In genomic region chr22:27667121-27667843, GRCh38 we compare ENCODE assay signal across 18 cellular contexts.
A peak's percentile ranks its signal among the peaks of the same experiment; 100 is the strongest.
DNase-seq lines count a peak whose midpoint lies in the region; ATAC-seq and TF ChIP-seq lines count a peak whose summit lies in the region.
"Had no signal": no experiment of that assay in that cellular context is flagged by ENCODE, and none has a peak within 500 bp of the region (broad histone marks: within the 10 kb centered on the region; RNA-seq: fewer than 3 reads in every experiment).

No MANE protein-coding gene starts in this region.

- peaks cover 8% of the 10 kb centered on the region for H3K36me3 Mint-ChIP-seq in brain
- H3K36me3 Mint-ChIP-seq: CD4-positive, alpha-beta memory T cell; stimulated activated memory B cell treated with anti-CD40 and anti-IgM and Interleukin-4, amounts not matched to agents 10 μg/mL and 1 μg/mL and 100 μg/mL, for 72 hours had no signal

- peak overlapping the region in 1 of 5 experiments; percentile 30 for H3K4me3 Mint-ChIP-seq in brain
- H3K4me3 Mint-ChIP-seq: CD4-positive, alpha-beta memory T cell; stimulated activated memory B cell treated with anti-CD40 and anti-IgM and Interleukin-4, amounts not matched to agents 10 μg/mL and 1 μg/mL and 100 μg/mL, for 72 hours had no signal

- peaks cover 57% of the 10 kb centered on the region for H3K4me1 Mint-ChIP-seq in brain
- H3K4me1 Mint-ChIP-seq: CD4-positive, alpha-beta memory T cell; stimulated activated memory B cell treated with anti-CD40 and anti-IgM and Interleukin-4, amounts not matched to agents 10 μg/mL and 1 μg/mL and 100 μg/mL, for 72 hours had no signal

- H2AK9ac ChIP-seq in IMR-90 (replicated peaks; ENCODE audit: low read depth, low read length, poor library complexity), result no peak overlapping the region

- H3K9ac ChIP-seq in IMR-90 (ENCODE audit: low read depth, low read length), result no peak overlapping the region
- no peak overlapping the region for H3K9ac ChIP-seq in mesendoderm (ENCODE audit: low read length)

- H3K9me3 ChIP-seq in IMR-90 (ENCODE audit: control insufficient read depth, insufficient read depth, low read length) (peaks cover 3% of the 10 kb centered on the region), thoracic aorta (no peaks in the 10 kb centered on the region), lower lobe of right lung (peaks cover 3% of the 10 kb centered on the region)
- H3K9me3 ChIP-seq: mucosa of descending colon had no signal

- H3K27me3 ChIP-seq in IMR-90 (ENCODE audit: control insufficient read depth, insufficient read depth, low read length) (peaks cover 2% of the 10 kb centered on the region; the same call in 1 of the 2 replicates), mesendoderm (ENCODE audit: insufficient read depth, low read length, poor library complexity) (no peaks in the 10 kb centered on the region), thoracic aorta (replicated peaks; ENCODE audit: insufficient read depth) (no peaks in the 10 kb centered on the region), lower lobe of right lung (ENCODE audit: low read depth) (peaks cover 5% of the 10 kb centered on the region)

- dilution Hi-C loops in IMR-90 (cut with HindIII; ENCODE audit: low sequenced_read_pairs, unreplicated experiment), result no loop called here

- H3K9me1 ChIP-seq in IMR-90 (ENCODE audit: insufficient read depth, low read length), result 0 out of 2 replicates have a peak, but pooled peaks cover 6% of the 10 kb centered on the region

- 36% methylated on average over 4 of the region's 16 CpGs; no CpG with 5 or more reads in 1 of the 2 experiments for WGBS in IMR-90 (ENCODE audit: extremely low coverage in 2 of 2, insufficient read length in 1 of 2), 2 experiments
- WGBS in mesendoderm (ENCODE audit: extremely low coverage, insufficient coverage, low lambda C conversion rate), result no CpG with 5 or more reads among the region's 16 CpGs

- H3K18ac ChIP-seq in IMR-90 (ENCODE audit: low read depth, low read length), result no peak overlapping the region
- no peak overlapping the region for H3K18ac ChIP-seq in mesendoderm (ENCODE audit: low read length)

- H2BK20ac ChIP-seq in IMR-90 (ENCODE audit: low read depth, low read length), result no peak overlapping the region

- no peak overlapping the region for H2BK120ac ChIP-seq in IMR-90 (ENCODE audit: low read depth, low read length)
- no peak overlapping the region for H2BK120ac ChIP-seq in mesendoderm (ENCODE audit: low read depth, low read length)

- BruUV-seq in IMR-90 (replicated peaks; lab: Mats Ljungman, UMichigan), result no TSS peak

- H3K23ac ChIP-seq in IMR-90 (ENCODE audit: low read depth, low read length) (no peak overlapping the region), mesendoderm (ENCODE audit: low read length) (no peak overlapping the region)

- no peak overlapping the region for H4K91ac ChIP-seq in IMR-90 (ENCODE audit: insufficient read depth, low read depth, low read length)

- H3K4me1 ChIP-seq in IMR-90 (ENCODE audit: control insufficient read depth, insufficient read depth, low read length), result peaks cover 4% of the 10 kb centered on the region; the same call in 1 of the 2 replicates
- H3K4me1 ChIP-seq in mesendoderm (ENCODE audit: control insufficient read depth, low read depth, low read length), result peaks cover 16% of the 10 kb centered on the region
- peaks cover 20 to 55% of the 10 kb centered on the region in 2 donors for H3K4me1 ChIP-seq in thoracic aorta (ENCODE audit: control insufficient read depth in 1 of 2, low read depth in 2 of 2)
- H3K4me1 ChIP-seq in lower lobe of right lung, result peaks cover 22% of the 10 kb centered on the region

- DNase-seq in IMR-90 (no peak), mesendoderm (peak; percentile 59), thoracic aorta (ENCODE audit: low spot score) (no peak), NCI-H2081 (lab: John Stamatoyannopoulos, UW) (no peak), lower lobe of right lung (no peak), posterior vena cava (ENCODE audit: low spot score) (no peak)
- DNase-seq: activated CD4-positive, alpha-beta T cell treated with anti-CD3 and anti-CD28 coated beads for 1 hour; CD4-positive, alpha-beta memory T cell; GF-D8; HCEC 1CT; KG1; mucosa of descending colon; NCI-H146; NCI-H69; T-helper 1 cell had no signal

- no peak overlapping the region for H3K14ac ChIP-seq in IMR-90 (replicated peaks; ENCODE audit: low read depth, low read length)

- no peak for ATAC-seq in IMR-90 (ENCODE audit: low read depth)
- peak; percentile 60 for ATAC-seq in thoracic aorta (ENCODE audit: insufficient number of reproducible peaks, low FRiP score, low read depth)
- no peak for ATAC-seq in lower lobe of right lung
- ATAC-seq: mucosa of descending colon; Panc1; stimulated activated memory B cell treated with anti-CD40 and anti-IgM and Interleukin-4, amounts not matched to agents 10 μg/mL and 1 μg/mL and 100 μg/mL, for 72 hours had no signal

- POLR2A ChIA-PET in IMR-90 (lab: Charles Lee; ENCODE audit: unreplicated experiment), result no interaction called here

- no peak overlapping the region for H3K27ac ChIP-seq in IMR-90 (ENCODE audit: insufficient read depth, low read length)
- no peak overlapping the region for H3K27ac ChIP-seq in mesendoderm (ENCODE audit: low read depth, low read length)
- no peak overlapping the region for H3K27ac ChIP-seq in thoracic aorta
- H3K27ac ChIP-seq in lower lobe of right lung, result no peak overlapping the region

- no peaks in the 10 kb centered on the region for H4K20me1 ChIP-seq in IMR-90 (ENCODE audit: insufficient read depth, low read length)

- no peak for TF ChIP-seq POLR2A in IMR-90 (IDR thresholded peaks at IDR 0.05; ENCODE audit: low read depth, low read length)

- H3K79me1 ChIP-seq in IMR-90 (ENCODE audit: low read depth in 1 of 2, low read length in 2 of 2) (no peaks in the 10 kb centered on the region), mesendoderm (ENCODE audit: low read length) (no peaks in the 10 kb centered on the region)

- CTCF ChIA-PET in IMR-90 (lab: Yijun Ruan, JAX), result interaction anchor here (0.6 kb wide), 1 partner anchor 60 kb away, joined by 3 read pairs; no protein-coding TSS in a partner anchor

- H3K4me3 ChIP-seq in IMR-90 (ENCODE audit: insufficient read depth, low read depth, low read length) (no peak overlapping the region), mesendoderm (ENCODE audit: low read length) (no peak overlapping the region), thoracic aorta (peak overlapping the region; percentile 41), lower lobe of right lung (no peak overlapping the region)
- H3K4me3 ChIP-seq: mucosa of descending colon had no signal

- intact Hi-C loops in IMR-90 (cut with micrococcal nuclease), result no loop called here
- intact Hi-C loops in lower lobe of right lung (cut with DNase I), result no loop called here
- intact Hi-C loops in posterior vena cava (cut with DNase I), result no loop called here

- no peaks in the 10 kb centered on the region for H3K79me2 ChIP-seq in mesendoderm (ENCODE audit: control insufficient read depth, insufficient read depth, low read length)

- no peaks in the 10 kb centered on the region for H3K36me3 ChIP-seq in IMR-90 (ENCODE audit: control insufficient read depth, insufficient read depth, low read length)
- H3K36me3 ChIP-seq in mesendoderm (ENCODE audit: control insufficient read depth, insufficient read depth, low read length), result no peaks in the 10 kb centered on the region
- no peaks in the 10 kb centered on the region for H3K36me3 ChIP-seq in thoracic aorta
- H3K36me3 ChIP-seq in lower lobe of right lung, result no peaks in the 10 kb centered on the region

- H4K5ac ChIP-seq in IMR-90 (ENCODE audit: low read depth, low read length) (no peak overlapping the region), mesendoderm (ENCODE audit: low read length) (no peak overlapping the region)

- H2AK5ac ChIP-seq in IMR-90 (ENCODE audit: low read depth, low read length), result no peak overlapping the region
- H2AK5ac ChIP-seq in mesendoderm (ENCODE audit: low read length), result no peak overlapping the region

- peaks cover 2 to 9% (median 6%) of the 10 kb centered on the region in 5 experiments for H3K9me3 Mint-ChIP-seq in brain

- H3K56ac ChIP-seq in IMR-90 (ENCODE audit: extremely low read depth, insufficient read depth, low read length) (no peak overlapping the region), mesendoderm (ENCODE audit: low read length) (no peak overlapping the region)

- no peak for TF ChIP-seq RAD21 in IMR-90 (IDR thresholded peaks at IDR 0.05; ENCODE audit: low read length)

- H4K8ac ChIP-seq in IMR-90 (ENCODE audit: low read depth in 2 of 2, low read length in 2 of 2) (no peak overlapping the region), mesendoderm (ENCODE audit: low read depth, low read length) (no peak overlapping the region)

- peak overlapping the region; percentile 72 for H2AFZ ChIP-seq in IMR-90 (replicated peaks; ENCODE audit: low read length, poor library complexity)

- H2BK5ac ChIP-seq in IMR-90 (ENCODE audit: low read depth, low read length, poor library complexity, severe bottlenecking), result no peak overlapping the region
- H2BK5ac ChIP-seq in mesendoderm (ENCODE audit: low read length), result no peak overlapping the region

- no peak overlapping the region for H2BK15ac ChIP-seq in IMR-90 (ENCODE audit: low read depth, low read length)
- no peak overlapping the region for H2BK15ac ChIP-seq in mesendoderm (replicated peaks; ENCODE audit: low read depth)

- in situ Hi-C loops in IMR-90 (cut with MboI; ENCODE audit: low sequenced_read_pairs), result no loop called here

- no peak for TF ChIP-seq CTCF in IMR-90 (conservative IDR thresholded peaks at IDR 0.05; ENCODE audit: low read depth, low read length)
- TF ChIP-seq CTCF in brain (conservative IDR thresholded peaks at IDR 0.05), result no peak
- TF ChIP-seq CTCF in thoracic aorta (IDR thresholded peaks at IDR 0.05), result no peak
- no peak for TF ChIP-seq CTCF in lower lobe of right lung (IDR thresholded peaks at IDR 0.05)

- peak overlapping the region in 3 of 5 experiments; percentile 66 to 84 (median 74) for H3K27ac Mint-ChIP-seq in brain
- H3K27ac Mint-ChIP-seq: CD4-positive, alpha-beta memory T cell; stimulated activated memory B cell treated with anti-CD40 and anti-IgM and Interleukin-4, amounts not matched to agents 10 μg/mL and 1 μg/mL and 100 μg/mL, for 72 hours had no signal

- no peak overlapping the region for H3K4me2 ChIP-seq in IMR-90 (ENCODE audit: low read depth, low read length)
- no peak overlapping the region for H3K4me2 ChIP-seq in mesendoderm (ENCODE audit: low read length)

- H3K27me3 Mint-ChIP-seq in brain, result peaks cover 3% of the 10 kb centered on the region

- no peak overlapping the region for H3K4ac ChIP-seq in IMR-90 (ENCODE audit: low read depth, low read length)
- H3K4ac ChIP-seq in mesendoderm (ENCODE audit: low read depth, low read length), result no peak overlapping the region

TF ChIP-seq in IMR-90, 13 proteins besides CTCF, POLR2A, EP300 and RAD21:
- no peak for TF ChIP-seq CEBPB (IDR thresholded peaks at IDR 0.05; ENCODE audit: low read depth, low read length)
TF ChIP-seq in IMR-90: peak in this region for 0.
